Comparison of ENCODE assay signal across 8 cellular contexts in genomic region chr1:236064674-236065508, GRCh38. TPM values are rescaled to one million over a fixed set of nuclear protein-coding genes. Genes with fewer than 3 reads are reported as not detected.
DNase-seq lines count a peak whose midpoint lies in the region; ATAC-seq and TF ChIP-seq lines count a peak whose summit lies in the region.

Gene NID1, minus strand, starts transcription at chr1:236065090. Its CDS starts 11 bp downstream, at chr1:236065079.

- TF ChIP-seq CTCF in AG09319 (IDR thresholded peaks at IDR 0.05; ENCODE audit: low read depth, low read length) (peak; percentile 7), fibroblast of the aortic adventitia (IDR thresholded peaks at IDR 0.05; ENCODE audit: insufficient read depth, low read length) (peak; percentile 7), vagina (IDR thresholded peaks at IDR 0.05) (no peak)

- peak within 1 kb of the TSS; percentile 56 to 77 (median 66) for H3K4me3 Mint-ChIP-seq in naive thymus-derived CD4-positive, alpha-beta T cell

- H3K36me3 Mint-ChIP-seq in naive thymus-derived CD4-positive, alpha-beta T cell, result peaks cover 0 to 6% (median 0%) of the 10 kb centered on the region in 5 donors

- no peaks in the 10 kb centered on the region for H3K9me3 Mint-ChIP-seq in naive thymus-derived CD4-positive, alpha-beta T cell

- TF ChIP-seq POLR2A in GM19099 (IDR thresholded peaks at IDR 0.05; ENCODE audit: extremely low read depth, insufficient read length, low read depth) (peak; percentile 11), vagina (IDR thresholded peaks at IDR 0.05) (peak in 1 of 2 donors; percentile 83)

- H3K36me3 ChIP-seq in naive thymus-derived CD4-positive, alpha-beta T cell (ENCODE audit: control insufficient read depth in 2 of 3, insufficient read depth in 3 of 3, low read length in 3 of 3), result no peaks in the 10 kb centered on the region
- H3K36me3 ChIP-seq in vagina, result no peaks in the 10 kb centered on the region

- CTCF ChIA-PET in naive thymus-derived CD4-positive, alpha-beta T cell (lab: Charles Lee), result no interaction called here

- intact Hi-C loops in naive thymus-derived CD4-positive, alpha-beta T cell (cut with micrococcal nuclease), result loop anchor here (2.0 to 5.0 kb wide), 2 partner anchors 66 to 198 kb away; partner anchors contain the start of gene LYST (in 1 of the 2)
- intact Hi-C loops in vagina (cut with DNase I), result loop anchor here (10.0 kb wide), 1 partner anchor 1450 kb away; the partner anchor contains the start of gene IRF2BP2

- H3K4me3 ChIP-seq in fibroblast of the aortic adventitia (ENCODE audit: low read depth, low read length) (peak within 1 kb of the TSS; percentile 85), vagina (peak within 1 kb of the TSS; percentile 59 to 75)
- H3K4me3 ChIP-seq in naive thymus-derived CD4-positive, alpha-beta T cell (ENCODE audit: low read length), result peak within 1 kb of the TSS; percentile 58

- H3K27ac ChIP-seq in naive thymus-derived CD4-positive, alpha-beta T cell (ENCODE audit: low read depth, low read length), result no peak within 1 kb of the TSS
- H3K27ac ChIP-seq in vagina, result peak within 1 kb of the TSS; percentile 98

- H3K27me3 ChIP-seq in naive thymus-derived CD4-positive, alpha-beta T cell (ENCODE audit: control insufficient read depth in 2 of 2, insufficient read depth in 2 of 2, low read length in 2 of 2), result peaks cover 4 to 17% of the 10 kb centered on the region in 2 donors
- H3K27me3 ChIP-seq in vagina, result no peaks in the 10 kb centered on the region

- ATAC-seq in naive thymus-derived CD4-positive, alpha-beta T cell, result peak; percentile 36

- H3K27ac Mint-ChIP-seq in naive thymus-derived CD4-positive, alpha-beta T cell, result no peak within 1 kb of the TSS

- peaks cover 12 to 19% of the 10 kb centered on the region in 2 donors for H3K4me1 ChIP-seq in naive thymus-derived CD4-positive, alpha-beta T cell (ENCODE audit: control insufficient read depth in 2 of 2, insufficient read depth in 2 of 2, low read length in 2 of 2)
- peaks cover 34% of the 10 kb centered on the region for H3K4me1 ChIP-seq in vagina

- DNase-seq in AG09319 (ENCODE audit: extremely low read depth, low read depth) (peak; percentile 56), NCI-H2196 (lab: John Stamatoyannopoulos, UW; ENCODE audit: unreplicated experiment) (peak; percentile 25), activated gamma-delta T cell treated with Interleukin-2 at 50 U/mL for 16 hours (peak; percentile 6), fibroblast of the aortic adventitia (ENCODE audit: low read depth) (peak; percentile 76), vagina (ENCODE audit: extremely low spot score in 2 of 2) (peak in 1 of 2 donors; percentile 94), LoVo (ENCODE audit: low spot score) (no peak)
- DNase-seq in naive thymus-derived CD4-positive, alpha-beta T cell, result peak in 7 of 9 donors; percentile 0 to 46 (median 8)

- peaks cover 33 to 63% (median 44%) of the 10 kb centered on the region in 5 donors for H3K27me3 Mint-ChIP-seq in naive thymus-derived CD4-positive, alpha-beta T cell

- H3K4me1 Mint-ChIP-seq in naive thymus-derived CD4-positive, alpha-beta T cell, result peaks cover 15 to 29% (median 20%) of the 10 kb centered on the region in 7 donors

- no peaks in the 10 kb centered on the region for H3K9me3 ChIP-seq in naive thymus-derived CD4-positive, alpha-beta T cell (ENCODE audit: control insufficient read depth in 2 of 3, low read length in 3 of 3)
- no peaks in the 10 kb centered on the region for H3K9me3 ChIP-seq in vagina

- POLR2A ChIA-PET in naive thymus-derived CD4-positive, alpha-beta T cell (lab: Charles Lee), result interaction anchor here (0.6 kb wide), 1 partner anchor 79 kb away, joined by 3 read pairs; no protein-coding TSS in a partner anchor

RNA-seq across cellular contexts. Expression of gene NID1, which starts in this region (rescaled TPM):
- total RNA-seq in fibroblast of the aortic adventitia (ENCODE audit: low replicate concordance) (26.7 and 68.1 TPM in 2 replicates), vagina (154 TPM)
- total RNA-seq in naive thymus-derived CD4-positive, alpha-beta T cell, result 1 to 10 TPM in 1 of 5 experiments, under 1 TPM in 4; 0.11 to 6.2 (median 0.22) TPM
- polyA plus RNA-seq in naive thymus-derived CD4-positive, alpha-beta T cell, result not detected

Comparison
In these comparisons a context has a peak if more than half of its experiments do, and no peak if none do; other contexts are left out.
1. CTCF ChIP-seq: peak in AG09319 (single experiment) and fibroblast of the aortic adventitia (single experiment); none in vagina (0 of 3).
2. Peak in every context shown above with its lines, with median percentiles within 50 percentile points of each other: H3K4me3 ChIP-seq.